8 cellular contexts compared by ENCODE assay signal in genomic region chrX:10014462-10015373, GRCh38. TPM values are rescaled to one million over a fixed set of nuclear protein-coding genes. Genes with fewer than 3 reads are reported as not detected.
DNase-seq lines count a peak whose midpoint lies in the region; ATAC-seq and TF ChIP-seq lines count a peak whose summit lies in the region.

No MANE protein-coding gene starts in this region.

- H3K79me2 ChIP-seq in fibroblast of lung (ENCODE audit: control insufficient read depth, insufficient read depth, low read length): peaks cover 16% of the 10 kb centered on the region

- H3K4me1 ChIP-seq in fibroblast of lung (ENCODE audit: control insufficient read depth, extremely low read depth, insufficient read depth, low read length): peaks cover 3% of the 10 kb centered on the region
- peaks cover 7 to 13% of the 10 kb centered on the region in 2 donors for H3K4me1 ChIP-seq in naive thymus-derived CD4-positive, alpha-beta T cell (ENCODE audit: control insufficient read depth in 2 of 2, insufficient read depth in 2 of 2, low read length in 2 of 2)

- H3K36me3 ChIP-seq in fibroblast of lung (ENCODE audit: control insufficient read depth, insufficient read depth, low read length): no peaks in the 10 kb centered on the region
- H3K36me3 ChIP-seq in naive thymus-derived CD4-positive, alpha-beta T cell (ENCODE audit: control insufficient read depth in 2 of 3, insufficient read depth in 3 of 3, low read length in 3 of 3): no peaks in the 10 kb centered on the region

- H3K4me3 ChIP-seq in HL-60 (replicated peaks; ENCODE audit: insufficient read depth, low read length) (peak overlapping the region; percentile 54), fibroblast of lung (replicated peaks in 1 of 4; ENCODE audit: control extremely low read depth in 1 of 4, insufficient read depth in 1 of 4, low read depth in 3 of 4, low read length in 4 of 4) (peak overlapping the region; percentile 40 to 65 (median 46))
- peak overlapping the region; percentile 37 for H3K4me3 ChIP-seq in naive thymus-derived CD4-positive, alpha-beta T cell (ENCODE audit: low read length)

- ATAC-seq in CD4-positive, alpha-beta T cell (ENCODE audit: poor library complexity): peak; percentile 90
- peak; percentile 75 for ATAC-seq in GM19463 (IDR thresholded peaks at IDR 0.05; ENCODE audit: unreplicated experiment)
- peak; percentile 97 for ATAC-seq in naive thymus-derived CD4-positive, alpha-beta T cell

- H3K27me3 Mint-ChIP-seq in CD4-positive, alpha-beta T cell: no peaks in the 10 kb centered on the region
- H3K27me3 Mint-ChIP-seq in naive thymus-derived CD4-positive, alpha-beta T cell: peaks cover 0 to 4% (median 0%) of the 10 kb centered on the region in 5 donors

- DNase-seq in CD4-positive, alpha-beta T cell: peak; percentile 55 to 76 (median 66)
- DNase-seq in HL-60 (ENCODE audit: low read depth in 1 of 2, low spot score in 1 of 2): peak; percentile 38 to 48
- peak; percentile 26 to 63 for DNase-seq in activated T-helper 1 cell treated with anti-CD3 and anti-CD28 coated beads, Interleukin-2, amount 50 U/mL, for 16 hours (ENCODE audit: low read depth in 1 of 2, low spot score in 1 of 2)
- DNase-seq in fibroblast of lung (ENCODE audit: low read depth in 2 of 2): peak; percentile 85 to 90
- DNase-seq in naive thymus-derived CD4-positive, alpha-beta T cell: peak; percentile 62 to 84 (median 78)
- peak; percentile 39 to 50 for DNase-seq in stimulated activated CD8-positive, alpha-beta memory T cell treated with anti-CD3 and anti-CD28 coated beads, Interleukin-7, amount 100 ng/mL, for 48 hours (ENCODE audit: extremely low read depth in 1 of 2, low read depth in 1 of 2)

- H3K36me3 Mint-ChIP-seq in CD4-positive, alpha-beta T cell (ENCODE audit: low read depth): no peaks in the 10 kb centered on the region
- H3K36me3 Mint-ChIP-seq in naive thymus-derived CD4-positive, alpha-beta T cell: peaks cover 0 to 8% (median 0%) of the 10 kb centered on the region in 5 donors

- POLR2A ChIA-PET in CD4-positive, alpha-beta T cell (lab: Charles Lee): interaction anchor here (2.1 kb wide), 1 partner anchor 81 kb away, joined by 5 read pairs; no protein-coding TSS in a partner anchor
- POLR2A ChIA-PET in naive thymus-derived CD4-positive, alpha-beta T cell (lab: Charles Lee): interaction anchor here (0.9 to 1.0 kb wide), 3 partner anchors 84 to 97 kb away, joined by 3 to 6 read pairs (median 3); no protein-coding TSS in a partner anchor

- H3K9me3 ChIP-seq in CD4-positive, alpha-beta T cell (ENCODE audit: control insufficient read depth, low read length): no peaks in the 10 kb centered on the region
- H3K9me3 ChIP-seq in fibroblast of lung (ENCODE audit: control insufficient read depth, insufficient read depth, low read depth, low read length): no peaks in the 10 kb centered on the region
- no peaks in the 10 kb centered on the region for H3K9me3 ChIP-seq in naive thymus-derived CD4-positive, alpha-beta T cell (ENCODE audit: control insufficient read depth in 2 of 3, low read length in 3 of 3)

- no peaks in the 10 kb centered on the region for H4K20me1 ChIP-seq in fibroblast of lung (ENCODE audit: control insufficient read depth, extremely low read depth, insufficient read depth, low read length)

- H3K9ac ChIP-seq in fibroblast of lung (ENCODE audit: insufficient read depth, low read length): peak overlapping the region; percentile 73

- no peaks in the 10 kb centered on the region for H3K9me3 Mint-ChIP-seq in CD4-positive, alpha-beta T cell
- peaks cover 0 to 6% (median 0%) of the 10 kb centered on the region in 11 donors for H3K9me3 Mint-ChIP-seq in naive thymus-derived CD4-positive, alpha-beta T cell

- H3K27ac Mint-ChIP-seq in CD4-positive, alpha-beta T cell: no peak overlapping the region
- peak overlapping the region in 4 of 9 donors; percentile 45 to 75 (median 58) for H3K27ac Mint-ChIP-seq in naive thymus-derived CD4-positive, alpha-beta T cell

- intact Hi-C loops in CD4-positive, alpha-beta T cell (cut with DNase I, micrococcal nuclease): loop anchor here in 1 of 2 experiments (2.0 to 10.0 kb wide), 4 partner anchors 18 to 1740 kb away; partner anchors contain the start of genes HCCS and MSL3
- intact Hi-C loops in naive thymus-derived CD4-positive, alpha-beta T cell (cut with micrococcal nuclease): loop anchor here (1.0 to 10.0 kb wide), 8 partner anchors 56 to 1753 kb away; partner anchors contain the start of genes HCCS (in 1 of the 2) and MSL3 (in 1 of the 2)

- no peaks in the 10 kb centered on the region for H3K27me3 ChIP-seq in CD4-positive, alpha-beta T cell (ENCODE audit: control insufficient read depth, insufficient read depth, low read length)
- H3K27me3 ChIP-seq in HL-60 (ENCODE audit: insufficient read depth, poor library complexity, severe bottlenecking): peaks cover 2% of the 10 kb centered on the region
- H3K27me3 ChIP-seq in fibroblast of lung (ENCODE audit: control insufficient read depth, insufficient read depth, low read length): no peaks in the 10 kb centered on the region
- H3K27me3 ChIP-seq in naive thymus-derived CD4-positive, alpha-beta T cell (ENCODE audit: control insufficient read depth in 2 of 2, insufficient read depth in 2 of 2, low read length in 2 of 2): no peaks in the 10 kb centered on the region

- peaks cover 33% of the 10 kb centered on the region for H3K4me1 Mint-ChIP-seq in CD4-positive, alpha-beta T cell (ENCODE audit: low read depth)
- H3K4me1 Mint-ChIP-seq in naive thymus-derived CD4-positive, alpha-beta T cell: peaks cover 17 to 51% (median 43%) of the 10 kb centered on the region in 7 donors

- no peak for TF ChIP-seq CTCF in CD4-positive, alpha-beta T cell (IDR thresholded peaks at IDR 0.05)
- TF ChIP-seq CTCF in HL-60 (IDR thresholded peaks at IDR 0.05; ENCODE audit: insufficient read depth, low read length) (no peak), fibroblast of lung (conservative IDR thresholded peaks at IDR 0.05 in 1 of 2, IDR thresholded peaks at IDR 0.05 in 1 of 2; ENCODE audit: low read depth in 1 of 2, low read length in 2 of 2) (no peak)

- peak overlapping the region; percentile 13 for H3K27ac ChIP-seq in CD4-positive, alpha-beta T cell (ENCODE audit: low read depth, low read length)
- H3K27ac ChIP-seq in HL-60 (replicated peaks): no peak overlapping the region
- peak overlapping the region; percentile 68 for H3K27ac ChIP-seq in fibroblast of lung (ENCODE audit: insufficient read depth, low read length)
- H3K27ac ChIP-seq in naive thymus-derived CD4-positive, alpha-beta T cell (ENCODE audit: low read depth, low read length): peak overlapping the region; percentile 64

- peak overlapping the region; percentile 59 for H3K4me2 ChIP-seq in fibroblast of lung (ENCODE audit: extremely low read depth, insufficient read depth, low read length)

- no peak overlapping the region for H2AFZ ChIP-seq in fibroblast of lung (ENCODE audit: low read length)

- CTCF ChIA-PET in CD4-positive, alpha-beta T cell (lab: Charles Lee): no interaction called here
- CTCF ChIA-PET in naive thymus-derived CD4-positive, alpha-beta T cell (lab: Charles Lee): no interaction called here

- H3K4me3 Mint-ChIP-seq in CD4-positive, alpha-beta T cell: peak overlapping the region; percentile 58
- H3K4me3 Mint-ChIP-seq in naive thymus-derived CD4-positive, alpha-beta T cell: peak overlapping the region; percentile 50 to 89 (median 64)

TF ChIP-seq in PFSK-1, 5 proteins besides CTCF, POLR2A, EP300 and RAD21:
- TF ChIP-seq FOXP2 (optimal IDR thresholded peaks at IDR 0.05; ENCODE audit: borderline replicate concordance, extremely low read depth, extremely low read length, insufficient read depth): peak; percentile 61
- no peak for TF ChIP-seq REST (IDR thresholded peaks at IDR 0.05; ENCODE audit: insufficient read depth in 1 of 2, low read depth in 2 of 2, low read length in 2 of 2)

RNA-seq across cellular contexts. Expression of gene CLDN34, which starts 47.6 kb away (rescaled TPM):
- total RNA-seq in CD4-positive, alpha-beta T cell: not detected
- not detected for polyA plus RNA-seq in PFSK-1 (2012; ENCODE audit: insufficient read length, low read depth)
- not detected in 2 replicates for total RNA-seq in fibroblast of lung
- polyA plus RNA-seq in fibroblast of lung: not detected in 2 replicates
- polyA plus RNA-seq in fibroblast of lung (2012): 0.14 TPM in 1 of 2 replicates, not detected in the other
- polyA minus RNA-seq in fibroblast of lung (ENCODE audit: low replicate concordance): not detected in 2 replicates
- total RNA-seq in naive thymus-derived CD4-positive, alpha-beta T cell: not detected
- not detected for polyA plus RNA-seq in naive thymus-derived CD4-positive, alpha-beta T cell
